ENCODE assay signal across 19 cellular contexts in genomic region chr7:145331076-145331475, GRCh38.
"Had no signal": no experiment of that assay in that cellular context is flagged by ENCODE, and none has a peak within 500 bp of the region (broad histone marks: within the 10 kb centered on the region; RNA-seq: fewer than 3 reads in every experiment).

No MANE protein-coding gene starts in this region.

- H3K27ac ChIP-seq: left lung, ovary, tibial artery had no signal

- DNase-seq: activated CD4-positive, alpha-beta memory T cell treated with anti-CD3 and anti-CD28 coated beads for 36 hours; activated CD4-positive, alpha-beta T cell treated with anti-CD3 and anti-CD28 coated beads for 48 hours; activated naive CD4-positive, alpha-beta T cell treated with anti-CD3 and anti-CD28 coated beads for 36 hours; activated naive CD8-positive, alpha-beta T cell treated with anti-CD3 and anti-CD28 coated beads, Interleukin-2, amount 10 ng/mL, durations not matched to agents 7 days and 5 days; activated T-cell treated with anti-CD3 and anti-CD28 coated beads, Interleukin-2, amount 50 U/mL, for 48 hours; amniotic stem cell; foreskin fibroblast; immature natural killer cell; left lung; naive B cell; ovary; stimulated activated CD4-positive, alpha-beta T cell treated with anti-CD3 and anti-CD28 coated beads, Interleukin-12 subunit alpha, Interleukin-12 subunit beta, amount 100 ng/mL, for 4 hours; stimulated activated CD4-positive, alpha-beta T cell treated with anti-CD3 and anti-CD28 coated beads, Interleukin-4, amount 100 ng/mL, for 4 hours; stimulated activated naive CD8-positive, alpha-beta T cell treated with anti-CD3 and anti-CD28 coated beads, Interleukin-15, Interleukin-2, amounts not matched to agents 100 U/mL and 50 U/mL, for 24 hours; T-helper 17 cell; tibial artery had no signal

- H3K4me1 Mint-ChIP-seq: activated naive CD8-positive, alpha-beta T cell treated with anti-CD3 and anti-CD28 coated beads, Interleukin-2, amount 10 ng/mL, durations not matched to agents 7 days and 5 days; immature natural killer cell; naive B cell; T-helper 17 cell had no signal

- H3K36me3 ChIP-seq: left lung, ovary, tibial artery had no signal

- H3K4me3 Mint-ChIP-seq: activated CD4-positive, alpha-beta memory T cell treated with anti-CD3 and anti-CD28 coated beads for 36 hours; activated naive CD4-positive, alpha-beta T cell treated with anti-CD3 and anti-CD28 coated beads for 36 hours; activated naive CD8-positive, alpha-beta T cell treated with anti-CD3 and anti-CD28 coated beads, Interleukin-2, amount 10 ng/mL, durations not matched to agents 7 days and 5 days; immature natural killer cell; naive B cell; T-helper 17 cell had no signal

- H3K9me3 ChIP-seq: ovary, tibial artery had no signal

- H3K27me3 Mint-ChIP-seq: activated CD4-positive, alpha-beta memory T cell treated with anti-CD3 and anti-CD28 coated beads for 36 hours; activated naive CD8-positive, alpha-beta T cell treated with anti-CD3 and anti-CD28 coated beads, Interleukin-2, amount 10 ng/mL, durations not matched to agents 7 days and 5 days; naive B cell; T-helper 17 cell had no signal

- H3K4me1 ChIP-seq: left lung, tibial artery had no signal

- H3K36me3 Mint-ChIP-seq: activated CD4-positive, alpha-beta memory T cell treated with anti-CD3 and anti-CD28 coated beads for 36 hours; activated naive CD8-positive, alpha-beta T cell treated with anti-CD3 and anti-CD28 coated beads, Interleukin-2, amount 10 ng/mL, durations not matched to agents 7 days and 5 days; immature natural killer cell; naive B cell had no signal

- FAIRE-seq: endometrium had no signal

- H3K27ac Mint-ChIP-seq: activated CD4-positive, alpha-beta memory T cell treated with anti-CD3 and anti-CD28 coated beads for 36 hours; activated naive CD4-positive, alpha-beta T cell treated with anti-CD3 and anti-CD28 coated beads for 36 hours; activated naive CD8-positive, alpha-beta T cell treated with anti-CD3 and anti-CD28 coated beads, Interleukin-2, amount 10 ng/mL, durations not matched to agents 7 days and 5 days; immature natural killer cell; naive B cell; T-helper 17 cell had no signal

- H3K4me3 ChIP-seq: left lung, lung, ovary, tibial artery had no signal

- ATAC-seq: left lung; right cardiac atrium; stimulated activated naive CD8-positive, alpha-beta T cell treated with anti-CD3 and anti-CD28 coated beads, Interleukin-15, Interleukin-2, amounts not matched to agents 100 U/mL and 50 U/mL, for 24 hours; T-helper 17 cell had no signal

- H3K27me3 ChIP-seq: left lung, ovary, tibial artery had no signal
